Comparison of ENCODE assay signal across 3 cellular contexts in the genomic region with DNA sequence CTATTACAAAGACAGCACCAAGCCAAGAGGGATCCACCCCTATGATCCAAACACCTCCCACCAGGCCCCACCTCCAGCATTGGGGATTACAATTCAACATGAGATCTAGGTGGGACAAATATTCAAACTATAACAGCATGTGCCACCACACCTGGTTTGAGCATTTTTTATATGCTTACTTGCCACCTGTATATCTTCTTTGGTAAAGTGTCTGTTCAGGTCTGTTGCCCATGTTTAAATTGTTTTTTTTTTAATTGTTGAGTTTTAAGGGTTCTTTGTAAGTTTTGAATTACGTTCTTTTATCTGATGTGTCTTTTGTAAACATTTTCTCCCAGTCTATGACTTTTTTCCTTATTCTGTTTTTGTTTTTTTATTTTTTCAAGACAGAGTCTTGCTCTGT.
"Had no signal": no experiment of that assay in that cellular context is flagged by ENCODE, and none has a peak within 500 bp of the region (broad histone marks: within the 10 kb centered on the region; RNA-seq: fewer than 3 reads in every experiment).

No MANE protein-coding gene starts in this region.

- DNase-seq: GDM1, GF-D8 had no signal

- H3K4me3 ChIP-seq: GM12878 had no signal
